In the genomic region with DNA sequence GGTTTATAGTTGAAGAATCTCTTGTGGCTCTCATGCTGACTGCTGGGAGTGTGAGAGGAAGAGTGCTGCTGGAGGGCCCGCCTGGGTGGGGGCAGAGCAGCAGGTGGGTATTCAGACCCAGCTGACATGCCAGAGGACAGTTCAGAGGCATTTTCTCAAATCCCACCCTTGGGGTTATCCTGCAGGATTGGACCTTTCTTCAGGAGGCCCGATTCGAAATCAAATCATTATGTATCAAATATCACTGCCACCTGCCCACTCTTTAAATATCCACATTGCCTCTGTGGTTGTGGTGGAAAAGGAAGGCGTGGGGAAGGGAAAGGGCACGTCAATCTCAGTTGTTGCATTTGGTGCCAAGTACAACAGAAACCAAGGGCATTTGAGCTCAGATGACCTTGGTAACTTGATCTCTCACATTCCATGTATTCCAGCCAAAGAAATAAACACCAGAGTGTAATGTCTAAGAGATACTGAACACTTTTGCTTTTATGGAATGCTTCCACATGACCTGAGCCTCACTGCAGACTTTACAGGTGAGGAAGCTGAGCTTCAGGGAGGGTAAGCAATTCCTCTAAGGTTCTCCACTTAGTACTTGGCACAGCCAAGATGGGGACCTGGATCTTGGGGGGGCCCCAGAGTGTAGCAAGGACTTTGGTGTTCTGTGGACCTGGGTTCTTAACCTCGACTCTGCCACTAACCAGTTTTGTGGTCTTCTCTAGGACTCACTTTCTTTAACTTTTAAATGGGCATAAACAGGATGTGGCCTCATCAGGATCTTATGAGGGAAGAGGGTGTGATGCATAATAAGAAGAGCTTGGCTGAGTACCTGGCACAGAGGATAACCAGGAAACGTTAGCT, we compare ENCODE assay signal across 10 cellular contexts.
DNase-seq lines count a peak whose midpoint lies in the region; ATAC-seq lines count a peak whose summit lies in the region.
"Had no signal": no experiment of that assay in that cellular context is flagged by ENCODE, and none has a peak within 500 bp of the region (broad histone marks: within the 10 kb centered on the region; RNA-seq: fewer than 3 reads in every experiment).

No MANE protein-coding gene starts in this region.

- peaks cover 3% of the 10 kb centered on the region for H3K36me3 Mint-ChIP-seq in activated naive CD8-positive, alpha-beta T cell treated with anti-CD3 and anti-CD28 coated beads for 36 hours

- H3K4me1 Mint-ChIP-seq in activated naive CD8-positive, alpha-beta T cell treated with anti-CD3 and anti-CD28 coated beads for 36 hours, result peaks cover 39% of the 10 kb centered on the region

- no peaks in the 10 kb centered on the region for H3K9me3 Mint-ChIP-seq in activated naive CD8-positive, alpha-beta T cell treated with anti-CD3 and anti-CD28 coated beads for 36 hours

- H3K27me3 Mint-ChIP-seq in activated naive CD8-positive, alpha-beta T cell treated with anti-CD3 and anti-CD28 coated beads for 36 hours, result no peaks in the 10 kb centered on the region

- H3K27ac ChIP-seq in substantia nigra (ENCODE audit: low read depth, low read length, poor library complexity, severe bottlenecking), result peak overlapping the region; percentile 91

- DNase-seq in NCI-H146 (lab: John Stamatoyannopoulos, UW) (peak; percentile 1), NCI-H146 treated with DMSO at 0.1 percent for 48 hours (lab: John Stamatoyannopoulos, UW; ENCODE audit: unreplicated experiment) (no peak), kidney glomerular epithelial cell (lab: John Stamatoyannopoulos, UW) (peak; percentile 43), substantia nigra (lab: John Stamatoyannopoulos, UW) (no peak), RPMI8226 (no peak)
- DNase-seq in activated naive CD8-positive, alpha-beta T cell treated with anti-CD3 and anti-CD28 coated beads for 36 hours, result no peak
- DNase-seq: stimulated activated CD4-positive, alpha-beta T cell treated with anti-CD3 and anti-CD28 coated beads, Interleukin-4, amount 100 ng/mL, for 1 hour had no signal

- no peak for ATAC-seq in GM19324 (IDR thresholded peaks at IDR 0.05; ENCODE audit: low FRiP score, unreplicated experiment)
- no peak for ATAC-seq in HG02610 (IDR thresholded peaks at IDR 0.05; ENCODE audit: unreplicated experiment)
- ATAC-seq: K562 had no signal

- H3K4me3 Mint-ChIP-seq in activated naive CD8-positive, alpha-beta T cell treated with anti-CD3 and anti-CD28 coated beads for 36 hours, result no peak overlapping the region

- peak overlapping the region; percentile 2 for H3K27ac Mint-ChIP-seq in activated naive CD8-positive, alpha-beta T cell treated with anti-CD3 and anti-CD28 coated beads for 36 hours

Comparison
In these comparisons a context has a peak if more than half of its experiments do, and no peak if none do; other contexts are left out.
1. DNase-seq: peak in NCI-H146 (single experiment) and kidney glomerular epithelial cell (single experiment); none in NCI-H146 treated with DMSO at 0.1 percent for 48 hours (single experiment), activated naive CD8-positive, alpha-beta T cell treated with anti-CD3 and anti-CD28 coated beads for 36 hours (single experiment), substantia nigra (0 of 49) and RPMI8226 (single experiment).